ENCODE assay signal across 20 cellular contexts in the genomic region with DNA sequence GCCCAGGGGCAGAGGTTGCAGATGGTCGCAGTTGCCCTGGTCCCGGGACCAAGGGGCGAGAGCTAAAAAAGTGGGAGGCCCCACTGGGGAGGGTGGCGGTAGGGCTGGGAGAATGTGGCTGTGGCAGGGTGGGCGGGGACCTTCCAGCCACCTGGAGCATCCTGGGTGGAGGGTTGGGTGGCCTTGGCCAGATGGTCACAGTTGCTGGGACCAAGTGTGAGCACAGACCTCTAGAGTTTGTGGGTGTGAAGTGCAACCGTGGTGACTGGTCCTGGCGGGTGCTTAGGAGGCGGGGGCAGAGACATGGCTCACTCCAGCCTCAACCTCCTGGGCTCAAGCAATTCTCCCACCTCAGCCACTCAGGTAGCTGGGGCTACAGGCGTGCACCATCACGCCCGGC. TPM values are rescaled to one million over a fixed set of nuclear protein-coding genes. Genes with fewer than 3 reads are reported as not detected.
DNase-seq lines count a peak whose midpoint lies in the region; ATAC-seq and TF ChIP-seq lines count a peak whose summit lies in the region.
"Had no signal": no experiment of that assay in that cellular context is flagged by ENCODE, and none has a peak within 500 bp of the region (broad histone marks: within the 10 kb centered on the region; RNA-seq: fewer than 3 reads in every experiment).

No MANE protein-coding gene starts in this region.

- H3K4me3 Mint-ChIP-seq in central memory CD8-positive, alpha-beta T cell: peak overlapping the region; percentile 16
- H3K4me3 Mint-ChIP-seq: neural crest cell, type B pancreatic cell had no signal

- no peaks in the 10 kb centered on the region for H3K9me3 Mint-ChIP-seq in central memory CD8-positive, alpha-beta T cell
- H3K9me3 Mint-ChIP-seq: type B pancreatic cell had no signal

- H3K27ac Mint-ChIP-seq in central memory CD8-positive, alpha-beta T cell (ENCODE audit: low read depth): no peak overlapping the region
- H3K27ac Mint-ChIP-seq: type B pancreatic cell had no signal

- no peaks in the 10 kb centered on the region for H3K4me1 ChIP-seq in ascending aorta

- H3K27me3 Mint-ChIP-seq in central memory CD8-positive, alpha-beta T cell: no peaks in the 10 kb centered on the region

- no peak overlapping the region for H3K27ac ChIP-seq in ascending aorta
- H3K27ac ChIP-seq: foreskin keratinocyte had no signal

- POLR2A ChIA-PET in GM10248 (lab: Yijun Ruan, JAX): no interaction called here

- CTCF ChIA-PET in GM10248 (lab: Yijun Ruan, JAX): interaction anchor here (0.8 to 2.7 kb wide), 6 partner anchors 10 to 154 kb away, joined by 3 to 13 read pairs (median 7); a partner anchor contains a TSS

- no peaks in the 10 kb centered on the region for H3K36me3 ChIP-seq in ascending aorta

- no peaks in the 10 kb centered on the region for H3K9me3 ChIP-seq in ascending aorta
- H3K9me3 ChIP-seq: body of pancreas had no signal

- no peak for TF ChIP-seq CTCF in GM10248 (IDR thresholded peaks at IDR 0.05; ENCODE audit: control extremely low read depth, extremely low read depth, low read depth, missing control alignments)
- peak; percentile 10; the same call in 1 of the 3 replicates for TF ChIP-seq CTCF in GM12872 (IDR thresholded peaks at IDR 0.05; ENCODE audit: insufficient read depth, low read depth, low read length)
- TF ChIP-seq CTCF in ascending aorta (IDR thresholded peaks at IDR 0.05): no peak

- no peaks in the 10 kb centered on the region for H3K27me3 ChIP-seq in ascending aorta
- H3K27me3 ChIP-seq: body of pancreas, foreskin keratinocyte had no signal

- no peak for ATAC-seq in central memory CD8-positive, alpha-beta T cell (replicated peaks; ENCODE audit: extremely low read depth, poor library complexity, severe bottlenecking)
- ATAC-seq: body of pancreas, foreskin keratinocyte, Panc1, SK-N-SH treated with all-trans-retinoic acid at 6 μM for 48 hours had no signal

- H3K4me3 ChIP-seq in ascending aorta: no peak overlapping the region
- H3K4me3 ChIP-seq: body of pancreas had no signal

- H3K4me1 Mint-ChIP-seq in central memory CD8-positive, alpha-beta T cell: peaks cover 13% of the 10 kb centered on the region
- H3K4me1 Mint-ChIP-seq: neural crest cell had no signal

- intact Hi-C loops in ascending aorta (cut with DNase I): no loop called here

- peaks cover 3% of the 10 kb centered on the region for H3K36me3 Mint-ChIP-seq in central memory CD8-positive, alpha-beta T cell (ENCODE audit: insufficient read depth)
- H3K36me3 Mint-ChIP-seq: type B pancreatic cell had no signal

- DNase-seq in GM10248 (ENCODE audit: extremely low spot score) (peak; percentile 65), RPMI8226 (peak; percentile 65), dedifferentiated amniotic fluid mesenchymal stem cell (ENCODE audit: extremely low spot score) (no peak), ascending aorta (ENCODE audit: low spot score in 2 of 2) (no peak), GOT3 (lab: John Stamatoyannopoulos, UW) (no peak)
- DNase-seq in central memory CD8-positive, alpha-beta T cell (ENCODE audit: low spot score in 2 of 2): no peak
- DNase-seq: activated gamma-delta T cell treated with Interleukin-2 at 50 U/mL for 16 hours; cortex of kidney; foreskin keratinocyte; NCI-H1048; NCI-H2107; NCI-H774; retina; stimulated activated naive CD4-positive, alpha-beta T cell treated with Interleukin-2 at 50 U/mL for 16 hours had no signal

RNA-seq across cellular contexts. Expression of a gene that starts 5.7 kb away (rescaled TPM):
- 4.4 TPM for total RNA-seq in ascending aorta

RNA-seq across cellular contexts. Expression of a gene that starts 14.5 kb away (rescaled TPM):
- 140 TPM for total RNA-seq in ascending aorta

RNA-seq across cellular contexts. Expression of a gene that starts 28.5 kb away (rescaled TPM):
- total RNA-seq in ascending aorta: 5.0 TPM

RNA-seq across cellular contexts. Expression of a gene that starts 31.4 kb away (rescaled TPM):
- 108 TPM for total RNA-seq in ascending aorta

RNA-seq across cellular contexts. Expression of a gene that starts 38.4 kb away (rescaled TPM):
- total RNA-seq in ascending aorta: 5.9 TPM

Comparison
In these comparisons a context has a peak if more than half of its experiments do, and no peak if none do; other contexts are left out.
1. DNase-seq: peak in GM10248 (single experiment) and RPMI8226 (single experiment); none in central memory CD8-positive, alpha-beta T cell (0 of 2), dedifferentiated amniotic fluid mesenchymal stem cell (single experiment), ascending aorta (0 of 2) and GOT3 (single experiment).